9 cellular contexts compared by ENCODE assay signal in genomic region chr5:59187772-59188347, GRCh38.
DNase-seq lines count a peak whose midpoint lies in the region; ATAC-seq and TF ChIP-seq lines count a peak whose summit lies in the region.
"Had no signal": no experiment of that assay in that cellular context is flagged by ENCODE, and none has a peak within 500 bp of the region (broad histone marks: within the 10 kb centered on the region; RNA-seq: fewer than 3 reads in every experiment).

No MANE protein-coding gene starts in this region.

- H3K27ac ChIP-seq in smooth muscle cell (ENCODE audit: low read depth), result peak overlapping the region; percentile 85
- H3K27ac ChIP-seq: thyroid gland had no signal

- DNase-seq in NCI-H510A treated with DMSO at 0.1 percent for 48 hours (lab: John Stamatoyannopoulos, UW) (peak; percentile 2), NCI-H510A (lab: John Stamatoyannopoulos, UW) (no peak), NT2/D1 (ENCODE audit: low read depth, low spot score) (peak; percentile 32), fibroblast of the aortic adventitia (ENCODE audit: low read depth) (peak; percentile 53), smooth muscle cell (lab: John Stamatoyannopoulos, UW; ENCODE audit: unreplicated experiment) (no peak), NCI-H146 (lab: John Stamatoyannopoulos, UW) (no peak)
- no peak for DNase-seq in activated naive CD4-positive, alpha-beta T cell (lab: John Stamatoyannopoulos, UW)

- peak overlapping the region; percentile 76 for H3K4me2 ChIP-seq in smooth muscle cell

- WGBS in smooth muscle cell (ENCODE audit: low lambda C conversion rate), result 12% methylated on average over 4 of the region's 4 CpGs

- H3K4me1 ChIP-seq in NT2/D1 (ENCODE audit: insufficient read depth, insufficient read length), result no peaks in the 10 kb centered on the region
- H3K4me1 ChIP-seq in smooth muscle cell (ENCODE audit: low read depth), result peaks cover 21% of the 10 kb centered on the region
- H3K4me1 ChIP-seq: thyroid gland had no signal

- H3K4me3 ChIP-seq in NT2/D1 (ENCODE audit: insufficient read length, low read depth), result no peak overlapping the region
- H3K4me3 ChIP-seq in fibroblast of the aortic adventitia (ENCODE audit: low read depth, low read length), result no peak overlapping the region
- H3K4me3 ChIP-seq in smooth muscle cell, result peak overlapping the region; percentile 30
- H3K4me3 ChIP-seq: thyroid gland had no signal

- H3F3A ChIP-seq in smooth muscle cell (ENCODE audit: low read depth), result no peaks in the 10 kb centered on the region

- no peak for TF ChIP-seq CTCF in fibroblast of the aortic adventitia (IDR thresholded peaks at IDR 0.05; ENCODE audit: insufficient read depth, low read length)
- no peak for TF ChIP-seq CTCF in smooth muscle cell (IDR thresholded peaks at IDR 0.05; ENCODE audit: borderline replicate concordance, insufficient read depth, poor library complexity, severe bottlenecking)

- H3K9ac ChIP-seq in NT2/D1 (ENCODE audit: insufficient read length, low read depth) (no peak overlapping the region), smooth muscle cell (ENCODE audit: low read depth) (peak overlapping the region; percentile 55)

- no peak overlapping the region for H2AFZ ChIP-seq in smooth muscle cell (ENCODE audit: low read depth)

- no peaks in the 10 kb centered on the region for H3K27me3 ChIP-seq in NT2/D1 (ENCODE audit: insufficient read depth, insufficient read length)
- no peaks in the 10 kb centered on the region for H3K27me3 ChIP-seq in smooth muscle cell (ENCODE audit: low read depth)
- H3K27me3 ChIP-seq: thyroid gland had no signal

- no peaks in the 10 kb centered on the region for H3K79me2 ChIP-seq in smooth muscle cell (ENCODE audit: low read depth)

- no peaks in the 10 kb centered on the region for H4K20me1 ChIP-seq in smooth muscle cell (ENCODE audit: low read depth)

- H3K36me3 ChIP-seq in NT2/D1 (ENCODE audit: insufficient read depth, insufficient read length, low read length) (no peaks in the 10 kb centered on the region), smooth muscle cell (ENCODE audit: low read depth) (no peaks in the 10 kb centered on the region)
- H3K36me3 ChIP-seq: thyroid gland had no signal

- H3K9me3 ChIP-seq in NT2/D1 (ENCODE audit: insufficient read depth, low read length) (no peaks in the 10 kb centered on the region), smooth muscle cell (replicated peaks; ENCODE audit: low read depth) (no peaks in the 10 kb centered on the region)
- H3K9me3 ChIP-seq: thyroid gland had no signal

- ATAC-seq in GM19328 (IDR thresholded peaks at IDR 0.05; ENCODE audit: unreplicated experiment), result no peak

Comparison
In these comparisons a context has a peak if more than half of its experiments do, and no peak if none do; other contexts are left out.
1. DNase-seq: peak in NCI-H510A treated with DMSO at 0.1 percent for 48 hours (single experiment), NT2/D1 (single experiment) and fibroblast of the aortic adventitia (single experiment); none in NCI-H510A (single experiment), smooth muscle cell (single experiment), NCI-H146 (single experiment) and activated naive CD4-positive, alpha-beta T cell (0 of 4).